36 cellular contexts compared by ENCODE assay signal in the genomic region with DNA sequence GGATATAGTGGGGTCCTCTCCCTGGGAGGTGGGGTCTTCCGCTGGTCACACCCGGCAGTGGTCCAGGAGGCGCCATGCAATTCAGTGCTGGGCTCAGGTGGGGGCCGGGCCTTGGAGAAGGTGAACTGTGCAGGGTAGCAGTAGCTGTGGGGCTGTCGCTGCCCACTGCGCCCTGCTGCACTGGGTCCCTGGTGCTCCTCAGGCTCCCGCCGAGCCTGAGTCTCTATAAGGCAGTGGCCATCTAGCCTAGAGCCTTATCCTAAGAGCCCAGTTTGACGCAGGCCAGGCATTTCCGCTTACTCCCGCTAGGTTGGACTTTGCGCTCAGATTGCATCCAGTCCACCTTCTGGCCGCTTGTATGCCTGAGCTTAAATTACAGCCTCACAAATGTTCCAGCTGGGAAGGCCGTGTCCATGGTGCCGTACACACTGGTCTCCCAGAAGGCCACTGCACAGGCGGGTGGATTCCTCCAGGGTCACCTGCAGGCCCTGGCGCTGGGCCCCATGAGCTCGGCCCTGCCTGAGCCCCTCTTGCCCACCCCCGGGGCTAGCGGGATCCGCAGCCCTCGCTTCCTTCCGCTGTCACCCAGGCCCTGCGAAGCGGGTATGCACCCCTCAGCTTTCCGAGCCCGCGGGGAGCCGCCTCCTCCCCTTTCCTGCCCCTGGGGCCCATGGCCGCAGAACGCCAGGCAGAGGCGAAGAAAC.
"Had no signal": no experiment of that assay in that cellular context is flagged by ENCODE, and none has a peak within 500 bp of the region (broad histone marks: within the 10 kb centered on the region; RNA-seq: fewer than 3 reads in every experiment).

No MANE protein-coding gene starts in this region.

- ATAC-seq: activated T-cell treated with anti-CD3 and anti-CD28 coated beads, Interleukin-2, amount 50 U/mL, for 4 hours; K562; PC-3; Right ventricle myocardium inferior; SK-N-SH treated with all-trans-retinoic acid at 6 μM for 48 hours; T-cell; T-helper 17 cell had no signal

- H3K4me3 ChIP-seq: K562, Peyer's patch had no signal

- H3K27ac ChIP-seq: brain microvascular endothelial cell, Peyer's patch, RWPE1, VCaP had no signal

- DNase-seq: activated B cell treated with CpG ODN at 0.5 μM for 24 hours; activated CD4-positive, alpha-beta memory T cell treated with anti-CD3 and anti-CD28 coated beads for 36 hours; activated CD4-positive, alpha-beta T cell treated with anti-CD3 and anti-CD28 coated beads for 4 hours; activated CD4-positive, alpha-beta T cell treated with anti-CD3 and anti-CD28 coated beads, Interleukin-2, amount 50 U/mL, for 1 hour; activated CD4-positive, CD25-positive, alpha-beta regulatory T cell treated with anti-CD3 and anti-CD28 coated beads, Interleukin-2, amount 50 U/mL, for 72 hours; activated CD8-positive, alpha-beta memory T cell treated with anti-CD3 and anti-CD28 coated beads, Interleukin-2, amount 50 U/mL, for 4 hours; activated effector memory CD4-positive, alpha-beta T cell treated with Interleukin-2 at 50 U/mL for 16 hours; activated naive CD4-positive, alpha-beta T cell; activated naive CD4-positive, alpha-beta T cell treated with anti-CD3 and anti-CD28 coated beads, Interleukin-2, amount 50 U/mL, for 16 hours; activated naive CD8-positive, alpha-beta T cell treated with anti-CD3 and anti-CD28 coated beads for 36 hours; activated T-cell treated with anti-CD3 and anti-CD28 coated beads for 4 hours; activated T-cell treated with anti-CD3 and anti-CD28 coated beads, Interleukin-2, amount 50 U/mL, for 4 hours; amniotic stem cell; aorta; brain microvascular endothelial cell; central memory CD4-positive, alpha-beta T cell; NCI-H1105; NCI-H1417 treated with DMSO at 0.1 percent for 48 hours; NCI-H187 treated with DMSO at 0.1 percent for 48 hours; NCI-H2081; NCI-H510A; NCI-H526; NCI-H748 treated with DMSO at 0.1 percent for 48 hours; NK-92 treated with Interleukin-12 subunit alpha and Interleukin-12 subunit beta, amount 100 ng/mL, for 24 hours; PC-3; Peyer's patch; SIG-M5; T-cell; T-helper 17 cell; T-helper 9 cell had no signal

- H3K27me3 ChIP-seq: brain microvascular endothelial cell, Peyer's patch had no signal

- H3K4me3 Mint-ChIP-seq: activated B cell treated with CpG ODN at 0.5 μM for 24 hours; activated CD4-positive, alpha-beta memory T cell treated with anti-CD3 and anti-CD28 coated beads for 36 hours; activated naive CD8-positive, alpha-beta T cell treated with anti-CD3 and anti-CD28 coated beads for 36 hours; activated T-cell treated with anti-CD3 and anti-CD28 coated beads, Interleukin-2, amount 50 U/mL, for 4 hours; activated T-helper 1 cell treated with anti-CD3 and anti-CD28 coated beads, Interleukin-12 subunit alpha, Interleukin-12 subunit beta, Interleukin-2, Interleukin-4 antibody, amounts not matched to agents 30 ng/mL and 10 ng/mL and 1 ng/mL, durations not matched to agents 14 hours and 24 hours and 36 hours; T-cell; T-helper 17 cell had no signal

- H3K36me3 Mint-ChIP-seq: activated CD4-positive, alpha-beta memory T cell treated with anti-CD3 and anti-CD28 coated beads for 36 hours; activated naive CD8-positive, alpha-beta T cell treated with anti-CD3 and anti-CD28 coated beads for 36 hours; T-cell had no signal

- H3K36me3 ChIP-seq: brain microvascular endothelial cell, Peyer's patch had no signal

- H3K27me3 Mint-ChIP-seq: activated B cell treated with CpG ODN at 0.5 μM for 24 hours; activated CD4-positive, alpha-beta memory T cell treated with anti-CD3 and anti-CD28 coated beads for 36 hours; activated naive CD8-positive, alpha-beta T cell treated with anti-CD3 and anti-CD28 coated beads for 36 hours; T-cell; T-helper 17 cell had no signal

- H3K4me1 Mint-ChIP-seq: activated B cell treated with CpG ODN at 0.5 μM for 24 hours; activated naive CD8-positive, alpha-beta T cell treated with anti-CD3 and anti-CD28 coated beads for 36 hours; T-cell; T-helper 17 cell had no signal

- H3K4me1 ChIP-seq: Peyer's patch had no signal

- H3K27ac Mint-ChIP-seq: activated B cell treated with CpG ODN at 0.5 μM for 24 hours; activated CD4-positive, alpha-beta memory T cell treated with anti-CD3 and anti-CD28 coated beads for 36 hours; activated naive CD8-positive, alpha-beta T cell treated with anti-CD3 and anti-CD28 coated beads for 36 hours; activated T-helper 1 cell treated with anti-CD3 and anti-CD28 coated beads, Interleukin-12 subunit alpha, Interleukin-12 subunit beta, Interleukin-2, Interleukin-4 antibody, amounts not matched to agents 30 ng/mL and 10 ng/mL and 1 ng/mL, durations not matched to agents 14 hours and 24 hours and 36 hours; T-cell; T-helper 17 cell had no signal
